ENCODE assay signal across 8 cellular contexts in genomic region chr12:104682790-104683279, GRCh38.
DNase-seq lines count a peak whose midpoint lies in the region; ATAC-seq and TF ChIP-seq lines count a peak whose summit lies in the region.

No MANE protein-coding gene starts in this region.

- no peaks in the 10 kb centered on the region for H3K36me3 ChIP-seq in HAP-1 (replicated peaks)

- no peaks in the 10 kb centered on the region for H3K27me3 ChIP-seq in CD4-positive, alpha-beta T cell (ENCODE audit: control insufficient read depth, insufficient read depth, low read length)
- no peaks in the 10 kb centered on the region for H3K27me3 ChIP-seq in HAP-1 (ENCODE audit: low read depth)

- peak; percentile 92 for ATAC-seq in CD4-positive, alpha-beta T cell (ENCODE audit: poor library complexity)
- peak; percentile 56 for ATAC-seq in HG02759 (IDR thresholded peaks at IDR 0.05; ENCODE audit: unreplicated experiment)
- ATAC-seq in GM18517 (IDR thresholded peaks at IDR 0.05; ENCODE audit: unreplicated experiment): no peak
- no peak for ATAC-seq in GM18858 (IDR thresholded peaks at IDR 0.05; ENCODE audit: unreplicated experiment)

- H3K9me3 ChIP-seq in CD4-positive, alpha-beta T cell (ENCODE audit: control insufficient read depth, low read length): no peaks in the 10 kb centered on the region
- no peaks in the 10 kb centered on the region for H3K9me3 ChIP-seq in HAP-1

- H3K27me3 Mint-ChIP-seq in CD4-positive, alpha-beta T cell: no peaks in the 10 kb centered on the region
- no peaks in the 10 kb centered on the region for H3K27me3 Mint-ChIP-seq in T-helper 2 cell treated with Interferon-gamma antibody and Interleukin-4, amounts not matched to agents 5 μg/mL and 100 μg/mL, for 36 hours (ENCODE audit: low read depth)

- no peak overlapping the region for H3K4me3 ChIP-seq in HAP-1

- peak; percentile 37 to 72 (median 56) for DNase-seq in CD4-positive, alpha-beta T cell
- DNase-seq in T-helper 2 cell treated with Interferon-gamma antibody and Interleukin-4, amounts not matched to agents 5 μg/mL and 100 μg/mL, for 36 hours (ENCODE audit: low spot score): peak; percentile 78
- peak; percentile 23 for DNase-seq in effector CD8-positive, alpha-beta T cell (lab: John Stamatoyannopoulos, UW)
- DNase-seq in stimulated activated CD8-positive, alpha-beta memory T cell treated with anti-CD3 and anti-CD28 coated beads, Interleukin-7, amount 100 ng/mL, for 4 hours (ENCODE audit: low read depth in 2 of 2): peak; percentile 56 to 60
- no peak for DNase-seq in HAP-1 (ENCODE audit: low spot score in 2 of 2)

- peak overlapping the region; percentile 64 for H3K27ac Mint-ChIP-seq in CD4-positive, alpha-beta T cell
- H3K27ac Mint-ChIP-seq in T-helper 2 cell treated with Interferon-gamma antibody and Interleukin-4, amounts not matched to agents 5 μg/mL and 100 μg/mL, for 36 hours: peak overlapping the region; percentile 90

- no peak overlapping the region for H3K27ac ChIP-seq in CD4-positive, alpha-beta T cell (ENCODE audit: low read depth, low read length)

- H3K36me3 Mint-ChIP-seq in CD4-positive, alpha-beta T cell (ENCODE audit: low read depth): no peaks in the 10 kb centered on the region
- peaks cover 32% of the 10 kb centered on the region for H3K36me3 Mint-ChIP-seq in T-helper 2 cell treated with Interferon-gamma antibody and Interleukin-4, amounts not matched to agents 5 μg/mL and 100 μg/mL, for 36 hours (ENCODE audit: low read depth)

- H3K9me3 Mint-ChIP-seq in CD4-positive, alpha-beta T cell: no peaks in the 10 kb centered on the region
- H3K9me3 Mint-ChIP-seq in T-helper 2 cell treated with Interferon-gamma antibody and Interleukin-4, amounts not matched to agents 5 μg/mL and 100 μg/mL, for 36 hours: peaks cover 5% of the 10 kb centered on the region

- TF ChIP-seq CTCF in CD4-positive, alpha-beta T cell (IDR thresholded peaks at IDR 0.05): no peak

- H3K4me1 ChIP-seq in HAP-1: no peaks in the 10 kb centered on the region

- in situ Hi-C loops in HAP-1 (cut with MboI; ENCODE audit: low sequenced_read_pairs): loop anchor here (25.0 kb wide), 1 partner anchor 704 kb away; no protein-coding TSS in a partner anchor

- intact Hi-C loops in CD4-positive, alpha-beta T cell (cut with DNase I, micrococcal nuclease): loop anchor here in 1 of 2 experiments (2.0 to 10.0 kb wide), 2 partner anchors 38 to 298 kb away; no protein-coding TSS in a partner anchor

- peak overlapping the region; percentile 58 for H3K4me3 Mint-ChIP-seq in CD4-positive, alpha-beta T cell
- H3K4me3 Mint-ChIP-seq in T-helper 2 cell treated with Interferon-gamma antibody and Interleukin-4, amounts not matched to agents 5 μg/mL and 100 μg/mL, for 36 hours: peak overlapping the region; percentile 81

- POLR2A ChIA-PET in CD4-positive, alpha-beta T cell (lab: Charles Lee): interaction anchor here (0.9 to 1.6 kb wide), 2 partner anchors 12 to 37 kb away, joined by 3 to 5 read pairs; no protein-coding TSS in a partner anchor

- CTCF ChIA-PET in CD4-positive, alpha-beta T cell (lab: Charles Lee): no interaction called here

- H3K4me1 Mint-ChIP-seq in CD4-positive, alpha-beta T cell (ENCODE audit: low read depth): peaks cover 73% of the 10 kb centered on the region
- H3K4me1 Mint-ChIP-seq in T-helper 2 cell treated with Interferon-gamma antibody and Interleukin-4, amounts not matched to agents 5 μg/mL and 100 μg/mL, for 36 hours (ENCODE audit: low read depth): peaks cover 71% of the 10 kb centered on the region

Comparison
In these comparisons a context has a peak if more than half of its experiments do, and no peak if none do; other contexts are left out.
1. ATAC-seq: peak in CD4-positive, alpha-beta T cell (single experiment) and HG02759 (single experiment); none in GM18517 (single experiment) and GM18858 (single experiment).
2. DNase-seq: peak in CD4-positive, alpha-beta T cell (10 of 10), T-helper 2 cell treated with Interferon-gamma antibody and Interleukin-4, amounts not matched to agents 5 μg/mL and 100 μg/mL, for 36 hours (single experiment), effector CD8-positive, alpha-beta T cell (single experiment) and stimulated activated CD8-positive, alpha-beta memory T cell treated with anti-CD3 and anti-CD28 coated beads, Interleukin-7, amount 100 ng/mL, for 4 hours (2 of 2); none in HAP-1 (0 of 2).